10 cellular contexts compared by ENCODE assay signal in genomic region chr4:128570380-128570779, GRCh38.
DNase-seq lines count a peak whose midpoint lies in the region; ATAC-seq and TF ChIP-seq lines count a peak whose summit lies in the region.
"Had no signal": no experiment of that assay in that cellular context is flagged by ENCODE, and none has a peak within 500 bp of the region (broad histone marks: within the 10 kb centered on the region; RNA-seq: fewer than 3 reads in every experiment).

No MANE protein-coding gene starts in this region.

- H3K36me3 ChIP-seq in mammary epithelial cell (ENCODE audit: insufficient read depth, low read length) = no peaks in the 10 kb centered on the region

- ATAC-seq in SK-N-SH treated with all-trans-retinoic acid at 6 μM for 48 hours = no peak
- no peak for ATAC-seq in GM21390 (IDR thresholded peaks at IDR 0.05; ENCODE audit: unreplicated experiment)
- no peak for ATAC-seq in GM19023 (IDR thresholded peaks at IDR 0.05; ENCODE audit: unreplicated experiment)

- no peaks in the 10 kb centered on the region for H4K20me1 ChIP-seq in mammary epithelial cell (ENCODE audit: insufficient read depth, low read length)

- CTCF ChIA-PET in mammary epithelial cell (lab: Charles Lee; ENCODE audit: low non-redundant PET) = no interaction called here

- no peaks in the 10 kb centered on the region for H3K9me3 ChIP-seq in mammary epithelial cell (replicated peaks; ENCODE audit: insufficient read depth, low read length)

- H2AFZ ChIP-seq in mammary epithelial cell (ENCODE audit: low read depth, low read length) = no peak overlapping the region

- dilution Hi-C loops in mammary epithelial cell (cut with HindIII; ENCODE audit: low sequenced_read_pairs) = no loop called here

- no peaks in the 10 kb centered on the region for H3K79me2 ChIP-seq in mammary epithelial cell (ENCODE audit: insufficient read depth, low read length)

- no peak overlapping the region for H3K9ac ChIP-seq in mammary epithelial cell (ENCODE audit: insufficient read depth, low read length)

- 78% methylated on average over 4 of the region's 4 CpGs for WGBS in mammary epithelial cell (ENCODE audit: low coverage, missing lambda C conversion rate)
- 67 to 73% methylated on average over 4 of the region's 4 CpGs for WGBS in lower leg skin, 2 donors

- no peak overlapping the region for H3K4me3 ChIP-seq in mammary epithelial cell (replicated peaks in 1 of 3; ENCODE audit: insufficient read depth in 1 of 3, low read depth in 2 of 3, low read length in 3 of 3)
- no peak overlapping the region for H3K4me3 ChIP-seq in lower leg skin (ENCODE audit: low read depth, poor library complexity, severe bottlenecking)

- H3K4me1 ChIP-seq in mammary epithelial cell (ENCODE audit: insufficient read depth, low read length) = peaks cover 30% of the 10 kb centered on the region

- no peak for TF ChIP-seq CTCF in 22Rv1 (IDR thresholded peaks at IDR 0.05)
- no peak for TF ChIP-seq CTCF in mammary epithelial cell (conservative IDR thresholded peaks at IDR 0.05 in 1 of 2, IDR thresholded peaks at IDR 0.05 in 1 of 2; ENCODE audit: extremely low read depth in 1 of 2, insufficient read depth in 1 of 2, low read depth in 1 of 2, low read length in 2 of 2)
- no peak for TF ChIP-seq CTCF in lower leg skin (IDR thresholded peaks at IDR 0.05)

- DNase-seq in LHCN-M2 (ENCODE audit: low read depth) = peak; percentile 58
- peak; percentile 40 for DNase-seq in mammary epithelial cell
- peak; percentile 73 to 87 for DNase-seq in lower leg skin (ENCODE audit: low spot score in 2 of 2)
- no peak for DNase-seq in iPS-NIHi7 (ENCODE audit: extremely low spot score)
- DNase-seq: NCI-H2171 treated with DMSO at 0.1 percent for 48 hours; stimulated activated CD8-positive, alpha-beta memory T cell treated with anti-CD3 and anti-CD28 coated beads, Interleukin-4, amount 100 ng/mL, for 48 hours had no signal

- H3K4me2 ChIP-seq in mammary epithelial cell (ENCODE audit: insufficient read depth, low read depth, low read length) = no peak overlapping the region

- BruUV-seq in mammary epithelial cell (replicated peaks; lab: Mats Ljungman, UMichigan) = no TSS peak

- no peak for TF ChIP-seq POLR2A in lower leg skin (IDR thresholded peaks at IDR 0.05)

- no peaks in the 10 kb centered on the region for H3K27me3 ChIP-seq in mammary epithelial cell (ENCODE audit: insufficient read depth, low read length)

- in situ Hi-C loops in mammary epithelial cell (cut with MboI; ENCODE audit: low sequenced_read_pairs in 2 of 2) = loop anchor here (5.0 to 10.0 kb wide), 3 partner anchors 234 to 294 kb away; partner anchors contain the start of gene JADE1 (in 2 of the 2)

- intact Hi-C loops in mammary epithelial cell (cut with micrococcal nuclease) (loop anchor here (5.0 kb wide), 1 partner anchor 183 kb away; no protein-coding TSS in a partner anchor), lower leg skin (cut with DNase I; ENCODE audit: low total_unique reads) (no loop called here)

- H3K27ac ChIP-seq in 22Rv1 = peak overlapping the region; percentile 10; the same call in 1 of the 2 replicates
- no peak overlapping the region for H3K27ac ChIP-seq in mammary epithelial cell (ENCODE audit: insufficient read depth, low read depth, low read length)

TF ChIP-seq in SK-N-SH treated with all-trans-retinoic acid at 6 μM for 48 hours, 23 proteins besides CTCF, POLR2A, EP300 and RAD21:
- TF ChIP-seq BACH2 (CRISPR knock-in tag; IDR thresholded peaks at IDR 0.05; ENCODE audit: borderline replicate concordance) = no peak
- no peak for TF ChIP-seq RARB (CRISPR knock-in tag; IDR thresholded peaks at IDR 0.05)
